Comparison of ENCODE assay signal across 8 cellular contexts in the genomic region with DNA sequence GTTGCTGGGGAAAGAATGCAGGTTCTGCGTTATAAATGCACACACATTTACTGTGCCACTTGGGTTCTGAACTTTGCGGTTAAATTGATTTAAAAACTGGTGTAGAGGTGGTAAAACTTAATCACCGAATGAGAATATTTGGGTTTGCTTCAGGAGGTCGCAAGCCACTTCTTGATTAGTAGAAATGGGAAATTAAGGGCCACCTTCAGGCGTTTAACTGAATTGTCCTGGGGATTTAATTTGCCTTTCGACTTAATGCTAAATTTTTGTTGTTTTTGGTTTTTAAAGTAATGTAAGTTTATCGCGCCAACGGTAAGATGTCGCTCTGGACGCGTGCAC. TPM values are rescaled to one million over a fixed set of nuclear protein-coding genes. Genes with fewer than 3 reads are reported as not detected.
DNase-seq lines count a peak whose midpoint lies in the region; ATAC-seq and TF ChIP-seq lines count a peak whose summit lies in the region.

No MANE protein-coding gene starts in this region.

- peaks cover 15% of the 10 kb centered on the region for H3K4me1 ChIP-seq in smooth muscle cell (ENCODE audit: low read depth)
- H3K4me1 ChIP-seq in mucosa of descending colon (ENCODE audit: low read depth), result peaks cover 17% of the 10 kb centered on the region

- DNase-seq in DMS 273 (lab: John Stamatoyannopoulos, UW; ENCODE audit: unreplicated experiment) (peak; percentile 48), DMS 273 treated with DMSO at 0.1 percent for 48 hours (lab: John Stamatoyannopoulos, UW) (no peak), WERI-Rb-1 (no peak), germinal center (ENCODE audit: low spot score) (peak; percentile 14), smooth muscle cell (lab: John Stamatoyannopoulos, UW; ENCODE audit: unreplicated experiment) (no peak), hepatic stellate cell (ENCODE audit: low spot score) (no peak), mucosa of descending colon (no peak)

- WGBS in smooth muscle cell (ENCODE audit: low lambda C conversion rate), result 26% methylated on average over 12 of the region's 12 CpGs

- H3K4me2 ChIP-seq in smooth muscle cell, result peak overlapping the region; percentile 89

- ATAC-seq in mucosa of descending colon (no peak), GM21515 (IDR thresholded peaks at IDR 0.05; ENCODE audit: unreplicated experiment) (no peak)

- TF ChIP-seq CTCF in WERI-Rb-1 (IDR thresholded peaks at IDR 0.05; ENCODE audit: low read depth, low read length) (no peak), smooth muscle cell (IDR thresholded peaks at IDR 0.05; ENCODE audit: borderline replicate concordance, insufficient read depth, poor library complexity, severe bottlenecking) (no peak), mucosa of descending colon (IDR thresholded peaks at IDR 0.05) (no peak)

- H3K4me3 ChIP-seq in WERI-Rb-1 (ENCODE audit: low read depth, low read length) (peak overlapping the region; percentile 67), smooth muscle cell (peak overlapping the region; percentile 70), mucosa of descending colon (no peak overlapping the region)

- H3K79me2 ChIP-seq in smooth muscle cell (ENCODE audit: low read depth), result no peaks in the 10 kb centered on the region

- no peaks in the 10 kb centered on the region for H3K9me3 ChIP-seq in WERI-Rb-1 (ENCODE audit: severe bottlenecking)
- no peaks in the 10 kb centered on the region for H3K9me3 ChIP-seq in smooth muscle cell (replicated peaks; ENCODE audit: low read depth)
- H3K9me3 ChIP-seq in mucosa of descending colon, result no peaks in the 10 kb centered on the region

- H2AFZ ChIP-seq in smooth muscle cell (ENCODE audit: low read depth), result peak overlapping the region; percentile 70

- peaks cover 10% of the 10 kb centered on the region for H3K27me3 ChIP-seq in WERI-Rb-1 (ENCODE audit: insufficient read depth, low read depth, severe bottlenecking)
- peaks cover 7% of the 10 kb centered on the region for H3K27me3 ChIP-seq in smooth muscle cell (ENCODE audit: low read depth)

- H3F3A ChIP-seq in smooth muscle cell (ENCODE audit: low read depth), result peaks cover 19% of the 10 kb centered on the region

- no peaks in the 10 kb centered on the region for H4K20me1 ChIP-seq in smooth muscle cell (ENCODE audit: low read depth)

- intact Hi-C loops in mucosa of descending colon (cut with DNase I, micrococcal nuclease), result no loop called here

- no peak overlapping the region for H3K9ac ChIP-seq in smooth muscle cell (ENCODE audit: low read depth)

- H3K27ac ChIP-seq in WERI-Rb-1, result no peak overlapping the region
- H3K27ac ChIP-seq in smooth muscle cell (ENCODE audit: low read depth), result no peak overlapping the region

- H3K36me3 ChIP-seq in WERI-Rb-1 (no peaks in the 10 kb centered on the region; the same call in 1 of the 2 replicates), smooth muscle cell (ENCODE audit: low read depth) (no peaks in the 10 kb centered on the region), mucosa of descending colon (ENCODE audit: low read depth) (no peaks in the 10 kb centered on the region)

RNA-seq across cellular contexts. Expression of gene NCR3LG1, which starts 0.5 kb away (rescaled TPM):
- total RNA-seq in smooth muscle cell (1.9 and 2.6 TPM in 2 replicates), mucosa of descending colon (10 to 100 TPM in 2 of 3 donors, 1 to 10 TPM in 1; 6.0 to 16.7 (median 10.7) TPM)
- polyA plus RNA-seq in smooth muscle cell, result 0.10 and 1.1 TPM in 2 replicates

RNA-seq across cellular contexts. Expression of gene KCNJ11, which starts 37.3 kb away (rescaled TPM):
- total RNA-seq in smooth muscle cell (0.22 TPM in 1 of 2 replicates, not detected in the other), mucosa of descending colon (1 to 10 TPM; 1.2 to 3.9 (median 1.6) TPM)
- polyA plus RNA-seq in smooth muscle cell, result not detected in 2 replicates

Comparison
In these comparisons a context has a peak if more than half of its experiments do, and no peak if none do; other contexts are left out.
1. DNase-seq: peak in DMS 273 (single experiment) and germinal center (single experiment); none in DMS 273 treated with DMSO at 0.1 percent for 48 hours (single experiment), WERI-Rb-1 (single experiment), smooth muscle cell (single experiment), hepatic stellate cell (single experiment) and mucosa of descending colon (0 of 3).